In genomic region chr3:196753201-196753600, GRCh38 we compare ENCODE assay signal across 14 cellular contexts.
"Had no signal": no experiment of that assay in that cellular context is flagged by ENCODE, and none has a peak within 500 bp of the region (broad histone marks: within the 10 kb centered on the region; RNA-seq: fewer than 3 reads in every experiment).

No MANE protein-coding gene starts in this region.

- H3K9me3 ChIP-seq: tibial artery had no signal

- H3K27me3 Mint-ChIP-seq: activated CD4-positive, alpha-beta T cell treated with anti-CD3 and anti-CD28 coated beads, Interleukin-2, amount 10 ng/mL, durations not matched to agents 7 days and 5 days; naive thymus-derived CD8-positive, alpha-beta T cell had no signal

- H3K27me3 ChIP-seq: body of pancreas, tibial artery had no signal

- H3K27ac Mint-ChIP-seq: activated CD4-positive, alpha-beta T cell treated with anti-CD3 and anti-CD28 coated beads, Interleukin-2, amount 10 ng/mL, durations not matched to agents 7 days and 5 days; activated CD8-positive, alpha-beta T cell treated with anti-CD3 and anti-CD28 coated beads, Interleukin-2, amount 10 ng/mL, durations not matched to agents 7 days and 5 days had no signal

- H3K4me3 ChIP-seq: body of pancreas, tibial artery had no signal

- ATAC-seq: activated CD8-positive, alpha-beta T cell treated with anti-CD3 and anti-CD28 coated beads, Interleukin-2, amount 10 ng/mL, durations not matched to agents 7 days and 5 days; body of pancreas; left cardiac atrium; naive thymus-derived CD8-positive, alpha-beta T cell; stimulated activated naive CD8-positive, alpha-beta T cell treated with anti-CD3 and anti-CD28 coated beads, Interleukin-15, Interleukin-2, amounts not matched to agents 100 U/mL and 50 U/mL, for 24 hours had no signal

- H3K27ac ChIP-seq: body of pancreas, tibial artery had no signal

- DNase-seq: activated CD4-positive, alpha-beta T cell treated with anti-CD3 and anti-CD28 coated beads, Interleukin-2, amount 10 ng/mL, durations not matched to agents 7 days and 5 days; activated CD4-positive, CD25-positive, alpha-beta regulatory T cell; activated CD8-positive, alpha-beta T cell treated with anti-CD3 and anti-CD28 coated beads, Interleukin-2, amount 10 ng/mL, durations not matched to agents 7 days and 5 days; activated gamma-delta T cell treated with Interleukin-2 at 50 U/mL for 16 hours; body of pancreas; foreskin fibroblast; left cardiac atrium; mesendoderm; naive thymus-derived CD8-positive, alpha-beta T cell; stimulated activated CD4-positive, alpha-beta T cell treated with anti-CD3 and anti-CD28 coated beads, Interleukin-12 subunit alpha, Interleukin-12 subunit beta, amount 100 ng/mL, for 4 hours; stimulated activated CD4-positive, alpha-beta T cell treated with anti-CD3 and anti-CD28 coated beads, Interleukin-1b, Interleukin-23, amount 100 ng/mL, for 48 hours; stimulated activated naive CD8-positive, alpha-beta T cell treated with anti-CD3 and anti-CD28 coated beads, Interleukin-15, Interleukin-2, amounts not matched to agents 100 U/mL and 50 U/mL, for 24 hours; substantia nigra; tibial artery had no signal

- H3K4me3 Mint-ChIP-seq: activated CD4-positive, alpha-beta T cell treated with anti-CD3 and anti-CD28 coated beads, Interleukin-2, amount 10 ng/mL, durations not matched to agents 7 days and 5 days; activated CD8-positive, alpha-beta T cell treated with anti-CD3 and anti-CD28 coated beads, Interleukin-2, amount 10 ng/mL, durations not matched to agents 7 days and 5 days had no signal
